1 cellular context compared by ENCODE assay signal in genomic region chr17:8632087-8632486, GRCh38.
A peak's percentile ranks its signal among the peaks of the same experiment; 100 is the strongest.
TF ChIP-seq lines count a peak whose summit lies in the region.

No MANE protein-coding gene starts in this region.

TF ChIP-seq in HepG2, 621 proteins besides CTCF, POLR2A, EP300 and RAD21 (continued from another document and continues in another):
- TF ChIP-seq ZBTB34 (CRISPR knock-in tag; IDR thresholded peaks at IDR 0.05) (no peak), ZNF556 (CRISPR knock-in tag; IDR thresholded peaks at IDR 0.05; ENCODE audit: borderline replicate concordance) (no peak), CREB1 (IDR thresholded peaks at IDR 0.05) (no peak), CREB1 (CRISPR knock-in tag; IDR thresholded peaks at IDR 0.05) (no peak), IKZF5 (CRISPR knock-in tag; IDR thresholded peaks at IDR 0.05) (no peak), SOX5 (CRISPR knock-in tag; IDR thresholded peaks at IDR 0.05; ENCODE audit: borderline replicate concordance) (peak; percentile 84), ZNF318 (CRISPR knock-in tag; IDR thresholded peaks at IDR 0.05) (no peak), SCMH1 (CRISPR knock-in tag; IDR thresholded peaks at IDR 0.05; ENCODE audit: borderline replicate concordance) (no peak), REXO4 (CRISPR knock-in tag; IDR thresholded peaks at IDR 0.05; ENCODE audit: borderline replicate concordance) (no peak), ZNF614 (CRISPR knock-in tag; IDR thresholded peaks at IDR 0.05; ENCODE audit: borderline replicate concordance) (0 out of 2 replicates have a peak, but pooled peaks have one; percentile 32), HNRNPUL1 (IDR thresholded peaks at IDR 0.05; ENCODE audit: low read depth, low read length) (no peak), SRSF4 (IDR thresholded peaks at IDR 0.05; ENCODE audit: low read depth, low read length, poor library complexity, severe bottlenecking) (no peak), CREM (IDR thresholded peaks at IDR 0.05) (peak; percentile 19; the same call in 1 of the 2 replicates), CREM (CRISPR knock-in tag; IDR thresholded peaks at IDR 0.05) (no peak), ATF5 (CRISPR knock-in tag; IDR thresholded peaks at IDR 0.05; ENCODE audit: low read depth) (no peak), ZNF451 (CRISPR knock-in tag; IDR thresholded peaks at IDR 0.05) (no peak), ARID3A (IDR thresholded peaks at IDR 0.05; ENCODE audit: low read depth, low read length) (no peak), ZSCAN31 (CRISPR knock-in tag; IDR thresholded peaks at IDR 0.05; ENCODE audit: low read depth) (no peak), NFYB (CRISPR knock-in tag; IDR thresholded peaks at IDR 0.05) (no peak), AKNA (CRISPR knock-in tag; IDR thresholded peaks at IDR 0.05; ENCODE audit: borderline replicate concordance) (no peak), PCBP2 (optimal IDR thresholded peaks at IDR 0.05; ENCODE audit: low read depth, low read length, poor library complexity, severe bottlenecking) (no peak), SALL1 (CRISPR knock-in tag; IDR thresholded peaks at IDR 0.05) (peak; percentile 46; the same call in 1 of the 2 replicates), MAFK (conservative IDR thresholded peaks at IDR 0.05 in 1 of 2, IDR thresholded peaks at IDR 0.05 in 1 of 2; ENCODE audit: low read length in 2 of 2) (no peak), ZKSCAN8 (CRISPR knock-in tag; IDR thresholded peaks at IDR 0.05; ENCODE audit: borderline replicate concordance) (0 out of 2 replicates have a peak, but pooled peaks have one; percentile 27), HNF4G (IDR thresholded peaks at IDR 0.05; ENCODE audit: borderline replicate concordance, low read depth, low read length) (peak; percentile 78), HNF4G (CRISPR knock-in tag; IDR thresholded peaks at IDR 0.05; ENCODE audit: borderline replicate concordance, low read depth) (no peak), ZNF772 (CRISPR knock-in tag; IDR thresholded peaks at IDR 0.05) (no peak), PAXIP1 (CRISPR knock-in tag; conservative IDR thresholded peaks at IDR 0.05) (peak; percentile 81), GABPA (IDR thresholded peaks at IDR 0.05; ENCODE audit: low read depth, low read length) (no peak), GABPA (CRISPR knock-in tag; IDR thresholded peaks at IDR 0.05; ENCODE audit: low read depth) (0 out of 2 replicates have a peak, but pooled peaks have one; percentile 10), ZNF713 (CRISPR knock-in tag; IDR thresholded peaks at IDR 0.05) (no peak), ATF1 (CRISPR knock-in tag; IDR thresholded peaks at IDR 0.05) (no peak), FOXO1 (CRISPR knock-in tag; IDR thresholded peaks at IDR 0.05) (peak; percentile 45; the same call in 1 of the 2 replicates), KLF6 (CRISPR knock-in tag; IDR thresholded peaks at IDR 0.05) (no peak), NBN (conservative IDR thresholded peaks at IDR 0.05) (no peak), AHR (CRISPR knock-in tag; IDR thresholded peaks at IDR 0.05) (no peak), SALL2 (CRISPR knock-in tag; IDR thresholded peaks at IDR 0.05) (no peak), ZFP36L1 (CRISPR knock-in tag; IDR thresholded peaks at IDR 0.05) (no peak), AKAP8 (CRISPR knock-in tag; IDR thresholded peaks at IDR 0.05) (no peak), ZNF44 (CRISPR knock-in tag; IDR thresholded peaks at IDR 0.05) (no peak), CHD2 (IDR thresholded peaks at IDR 0.05; ENCODE audit: low read depth, low read length) (no peak)
